ENCODE assay signal across 27 cellular contexts in genomic region chr3:39187372-39188155, GRCh38. TPM values are rescaled to one million over a fixed set of nuclear protein-coding genes. Genes with fewer than 3 reads are reported as not detected.
"Had no signal": no experiment of that assay in that cellular context is flagged by ENCODE, and none has a peak within 500 bp of the region (broad histone marks: within the 10 kb centered on the region; RNA-seq: fewer than 3 reads in every experiment).

No MANE protein-coding gene starts in this region.

- H3K36me3 Mint-ChIP-seq: activated naive CD4-positive, alpha-beta T cell treated with anti-CD3 and anti-CD28 coated beads, Interleukin-2, amount 10 ng/mL, durations not matched to agents 7 days and 5 days; naive B cell had no signal

- H3K4me3 Mint-ChIP-seq: activated naive CD4-positive, alpha-beta T cell treated with anti-CD3 and anti-CD28 coated beads, Interleukin-2, amount 10 ng/mL, durations not matched to agents 7 days and 5 days; naive B cell; stimulated activated naive CD8-positive, alpha-beta T cell treated with anti-CD3 and anti-CD28 coated beads, Interleukin-15, amount 100 ng/mL, for 72 hours had no signal

- H3K27me3 ChIP-seq: body of pancreas, cardiac muscle cell, suprapubic skin, transverse colon had no signal

- H3K27ac ChIP-seq: body of pancreas, cardiac muscle cell, suprapubic skin, transverse colon had no signal

- H3K9me3 Mint-ChIP-seq: activated naive CD4-positive, alpha-beta T cell treated with anti-CD3 and anti-CD28 coated beads, Interleukin-2, amount 10 ng/mL, durations not matched to agents 7 days and 5 days; naive B cell; stimulated activated naive CD8-positive, alpha-beta T cell treated with anti-CD3 and anti-CD28 coated beads, Interleukin-15, amount 100 ng/mL, for 72 hours had no signal

- DNase-seq: activated CD8-positive, alpha-beta memory T cell treated with anti-CD3 and anti-CD28 coated beads, Interleukin-2, amount 50 U/mL, for 48 hours; activated effector memory CD4-positive, alpha-beta T cell treated with Interleukin-2 at 50 U/mL for 16 hours; activated naive CD4-positive, alpha-beta T cell treated with anti-CD3 and anti-CD28 coated beads, Interleukin-2, amount 10 ng/mL, durations not matched to agents 7 days and 5 days; activated T-cell treated with anti-CD3 and anti-CD28 coated beads, Interleukin-2, amount 50 U/mL, for 48 hours; anterior cingulate cortex; body of pancreas; effector CD4-positive, alpha-beta T cell; foreskin melanocyte; glutamatergic neuron; hippocampal formation; naive B cell; stimulated activated CD4-positive, alpha-beta T cell treated with anti-CD3 and anti-CD28 coated beads, Interleukin-12 subunit alpha, Interleukin-12 subunit beta, amount 100 ng/mL, for 4 hours; stimulated activated CD4-positive, alpha-beta T cell treated with anti-CD3 and anti-CD28 coated beads, Interleukin-4, amount 100 ng/mL, for 4 hours; stimulated activated naive CD8-positive, alpha-beta T cell treated with anti-CD3 and anti-CD28 coated beads, Interleukin-15, amount 100 ng/mL, for 72 hours; T-helper 9 cell; transverse colon had no signal

- H3K27ac Mint-ChIP-seq: activated naive CD4-positive, alpha-beta T cell treated with anti-CD3 and anti-CD28 coated beads, Interleukin-2, amount 10 ng/mL, durations not matched to agents 7 days and 5 days; progenitor cell of endocrine pancreas had no signal

- FAIRE-seq: endothelial cell of umbilical vein, urothelium cell line had no signal

- H3K9me3 ChIP-seq: body of pancreas, suprapubic skin, transverse colon had no signal

- H3K4me3 ChIP-seq: body of pancreas, cardiac muscle cell, suprapubic skin, transverse colon had no signal

- H3K4me1 ChIP-seq: transverse colon had no signal

- H3K27me3 Mint-ChIP-seq: stimulated activated naive CD8-positive, alpha-beta T cell treated with anti-CD3 and anti-CD28 coated beads, Interleukin-15, amount 100 ng/mL, for 72 hours had no signal

- ATAC-seq: body of pancreas; esophagus mucosa; right cardiac atrium; stimulated activated naive CD8-positive, alpha-beta T cell treated with anti-CD3 and anti-CD28 coated beads, Interleukin-15, amount 100 ng/mL, for 72 hours had no signal

- H3K36me3 ChIP-seq: suprapubic skin, transverse colon had no signal

RNA-seq across cellular contexts. Expression of gene XIRP1, which starts 4.8 kb away (rescaled TPM):
- total RNA-seq: body of pancreas, cerebellum, endothelial cell of umbilical vein, esophagus mucosa, lower leg skin, osteocyte, progenitor cell of endocrine pancreas, suprapubic skin had no signal
- polyA plus RNA-seq: endothelial cell of umbilical vein, neural cell had no signal
